Comparison of ENCODE assay signal across 8 cellular contexts in genomic region chr13:27375686-27376326, GRCh38. TPM values are rescaled to one million over a fixed set of nuclear protein-coding genes. Genes with fewer than 3 reads are reported as not detected.
DNase-seq lines count a peak whose midpoint lies in the region; ATAC-seq, FAIRE-seq and TF ChIP-seq lines count a peak whose summit lies in the region.

No MANE protein-coding gene starts in this region.

- CTCF ChIA-PET in BJ (lab: Yijun Ruan, JAX) (interaction anchor here (0.6 to 7.2 kb wide), 29 partner anchors 9 to 614 kb away, joined by 3 to 168 read pairs (median 4); partner anchors contain the start of genes GTF3A and MTIF3), HEK293T (lab: Yijun Ruan, JAX) (interaction anchor here (0.6 to 3.5 kb wide), 8 partner anchors 13 to 603 kb away, joined by 3 to 20 read pairs (median 4); no protein-coding TSS in a partner anchor), Panc1 (lab: Charles Lee) (interaction anchor here (1.3 kb wide), 1 partner anchor 98 kb away, joined by 3 read pairs; no protein-coding TSS in a partner anchor)

- TF ChIP-seq CTCF in BJ (IDR thresholded peaks at IDR 0.05; ENCODE audit: insufficient read depth, low read depth, low read length) = peak; percentile 89
- TF ChIP-seq CTCF in Panc1 (IDR thresholded peaks at IDR 0.05) = peak; percentile 83
- TF ChIP-seq CTCF in psoas muscle (IDR thresholded peaks at IDR 0.05) = peak; percentile 71

- in situ Hi-C loops in Panc1 (cut with HindIII; ENCODE audit: low pct_unique_long_range_greater_than_20kb, low sequenced_read_pairs) = no loop called here

- H3K9me3 ChIP-seq in Panc1 (ENCODE audit: control insufficient read depth, insufficient read depth, low read depth, low read length) (no peaks in the 10 kb centered on the region), psoas muscle (no peaks in the 10 kb centered on the region)

- POLR2A ChIA-PET in BJ (lab: Charles Lee) (interaction anchor here (0.6 kb wide), 1 partner anchor 15 kb away, joined by 8 read pairs; no protein-coding TSS in a partner anchor), HEK293T (lab: Yijun Ruan, JAX) (no interaction called here), Panc1 (lab: Charles Lee) (no interaction called here)

- peaks cover 24% of the 10 kb centered on the region for H3K27me3 Mint-ChIP-seq in activated T-helper 17 cell treated with anti-CD3 and anti-CD28 coated beads, Interleukin-2, amount 50 U/mL, for 72 hours

- no peaks in the 10 kb centered on the region for H3K9me3 Mint-ChIP-seq in activated T-helper 17 cell treated with anti-CD3 and anti-CD28 coated beads, Interleukin-2, amount 50 U/mL, for 72 hours

- no peak overlapping the region for H3K4me3 Mint-ChIP-seq in activated T-helper 17 cell treated with anti-CD3 and anti-CD28 coated beads, Interleukin-2, amount 50 U/mL, for 72 hours

- ATAC-seq in Panc1 = no peak; the same call in 1 of the 2 replicates
- ATAC-seq in activated T-helper 17 cell treated with anti-CD3 and anti-CD28 coated beads, Interleukin-2, amount 50 U/mL, for 72 hours (replicated peaks) = peak; percentile 52
- ATAC-seq in psoas muscle = peak; percentile 53 to 86 (median 66)
- no peak for ATAC-seq in HG03108 (IDR thresholded peaks at IDR 0.05; ENCODE audit: unreplicated experiment)

- 62 to 65% (median 62%) methylated on average over 15 of the region's 15 CpGs for WGBS in psoas muscle, 3 donors

- H3K27ac Mint-ChIP-seq in activated T-helper 17 cell treated with anti-CD3 and anti-CD28 coated beads, Interleukin-2, amount 50 U/mL, for 72 hours = no peak overlapping the region

- BruUV-seq in Panc1 (replicated peaks; lab: Mats Ljungman, UMichigan) = no TSS peak

- H3K4me1 Mint-ChIP-seq in activated T-helper 17 cell treated with anti-CD3 and anti-CD28 coated beads, Interleukin-2, amount 50 U/mL, for 72 hours = no peaks in the 10 kb centered on the region

- no peaks in the 10 kb centered on the region for H3K36me3 Mint-ChIP-seq in activated T-helper 17 cell treated with anti-CD3 and anti-CD28 coated beads, Interleukin-2, amount 50 U/mL, for 72 hours (ENCODE audit: low read depth)

- peaks cover 16% of the 10 kb centered on the region for H3K27me3 ChIP-seq in BJ (ENCODE audit: control insufficient read depth, insufficient read depth, low read length)
- no peaks in the 10 kb centered on the region for H3K27me3 ChIP-seq in Panc1 (ENCODE audit: control insufficient read depth, insufficient read depth, low read length)
- H3K27me3 ChIP-seq in psoas muscle (ENCODE audit: insufficient read depth in 3 of 3, low read length in 2 of 3) = peaks cover 0 to 13% (median 2%) of the 10 kb centered on the region in 3 donors

- H3K27ac ChIP-seq in Panc1 (ENCODE audit: low read length) (no peak overlapping the region), psoas muscle (no peak overlapping the region)

- H3K4me1 ChIP-seq in Panc1 (ENCODE audit: control insufficient read depth, insufficient read depth, low read length) (peaks cover 5% of the 10 kb centered on the region), psoas muscle (no peaks in the 10 kb centered on the region)

- intact Hi-C loops in Panc1 (cut with micrococcal nuclease; ENCODE audit: unreplicated experiment) = no loop called here
- intact Hi-C loops in psoas muscle (cut with DNase I) = loop anchor here (10.0 kb wide), 2 partner anchors 159 to 339 kb away; no protein-coding TSS in a partner anchor

- no peak for FAIRE-seq in frontal cortex (lab: Jason Lieb, UNC)

- no peaks in the 10 kb centered on the region for H3K36me3 ChIP-seq in BJ (ENCODE audit: control insufficient read depth, insufficient read depth, low read length)
- H3K36me3 ChIP-seq in Panc1 (ENCODE audit: control insufficient read depth, insufficient read depth, low read length) = no peaks in the 10 kb centered on the region
- no peaks in the 10 kb centered on the region for H3K36me3 ChIP-seq in psoas muscle (ENCODE audit: insufficient read depth in 1 of 2, low read depth in 1 of 2)

- H3K4me3 ChIP-seq in BJ (ENCODE audit: low read depth, low read length) = no peak overlapping the region
- H3K4me3 ChIP-seq in Panc1 (ENCODE audit: low read depth in 2 of 2, low read length in 2 of 2) = no peak overlapping the region
- H3K4me3 ChIP-seq in psoas muscle = no peak overlapping the region

- DNase-seq in BJ (ENCODE audit: low read depth) (no peak), HEK293T (ENCODE audit: extremely low spot score) (peak; percentile 76), Panc1 (ENCODE audit: low read depth, low spot score) (no peak), frontal cortex (ENCODE audit: low spot score in 2 of 2) (peak; percentile 39 to 62), psoas muscle (peak; percentile 49 to 62), hippocampal formation (lab: John Stamatoyannopoulos, UW) (no peak)

TF ChIP-seq in HEK293T, 16 proteins besides CTCF, POLR2A, EP300 and RAD21:
- TF ChIP-seq ZNF384 (IDR thresholded peaks at IDR 0.05) (no peak), SUZ12 (IDR thresholded peaks at IDR 0.05) (no peak), NFRKB (IDR thresholded peaks at IDR 0.05) (no peak), HDGF (IDR thresholded peaks at IDR 0.05; ENCODE audit: borderline replicate concordance) (no peak)
TF ChIP-seq in HEK293T: peak in this region for 0.

RNA-seq across cellular contexts. Expression of gene GTF3A, which starts 48.6 kb away (rescaled TPM):
- 42.7 and 60.5 TPM in 2 replicates for polyA plus RNA-seq in BJ (2011; rRNA removed)
- polyA minus RNA-seq in BJ (2011; rRNA and poly(A)+ RNA removed) = 22.4 and 25.3 TPM in 2 replicates
- 111 TPM for total RNA-seq in Panc1 (2021; ENCODE audit: unreplicated experiment)
- 81.5 TPM for polyA plus RNA-seq in Panc1 (2012; ENCODE audit: insufficient read length)
- 100 to 1,000 TPM; 114 to 226 TPM for total RNA-seq in activated T-helper 17 cell treated with anti-CD3 and anti-CD28 coated beads, Interleukin-2, amount 50 U/mL, for 72 hours
- total RNA-seq in frontal cortex = 94.6 TPM
- 100 to 1,000 TPM; 141 to 201 (median 159) TPM for total RNA-seq in psoas muscle
- polyA plus RNA-seq in psoas muscle = 100 to 1,000 TPM; 228 to 285 (median 231) TPM

Comparison
In these comparisons a context has a peak if more than half of its experiments do, and no peak if none do; other contexts are left out.
1. DNase-seq: peak in HEK293T (single experiment), frontal cortex (2 of 2) and psoas muscle (2 of 2); none in BJ (single experiment), Panc1 (single experiment) and hippocampal formation (0 of 2).
2. ATAC-seq: peak in activated T-helper 17 cell treated with anti-CD3 and anti-CD28 coated beads, Interleukin-2, amount 50 U/mL, for 72 hours (single experiment) and psoas muscle (4 of 4); none in Panc1 (single experiment) and HG03108 (single experiment).
3. Peak in every context shown above with its lines, with median percentiles within 50 percentile points of each other: CTCF ChIP-seq.